In genomic region chr10:77031531-77031930, GRCh38 we compare ENCODE assay signal across 23 cellular contexts.
"Had no signal": no experiment of that assay in that cellular context is flagged by ENCODE, and none has a peak within 500 bp of the region (broad histone marks: within the 10 kb centered on the region; RNA-seq: fewer than 3 reads in every experiment).

No MANE protein-coding gene starts in this region.

- H3K9me3 ChIP-seq: lower lobe of right lung, pancreas, suprapubic skin, thyroid gland had no signal

- DNase-seq: effector CD4-positive, alpha-beta T cell; endodermal cell; erythroblast; foreskin melanocyte; head of caudate nucleus; left colon; lower lobe of right lung; natural killer cell; occipital lobe; pancreas; right cardiac atrium; stimulated activated CD4-positive, alpha-beta T cell treated with anti-CD3 and anti-CD28 coated beads, Interleukin-2, amount 100 ng/mL, for 48 hours; stimulated activated naive CD4-positive, alpha-beta T cell treated with Interleukin-2 at 50 U/mL for 16 hours; thyroid gland had no signal

- H3K4me3 ChIP-seq: coronary artery, hepatocyte, lower lobe of right lung, neural progenitor cell, pancreas, smooth muscle cell, suprapubic skin, thyroid gland had no signal

- H3K9ac ChIP-seq: neural progenitor cell had no signal

- H3K4me1 ChIP-seq: neural progenitor cell, pancreas, suprapubic skin, thyroid gland had no signal

- H3K27ac Mint-ChIP-seq: endodermal cell, memory B cell, mesothelial cell of epicardium, natural killer cell, neural progenitor cell, progenitor cell of endocrine pancreas, type B pancreatic cell had no signal

- H3K27me3 ChIP-seq: hepatocyte, neural progenitor cell, pancreas, suprapubic skin, thyroid gland had no signal

- H3K27ac ChIP-seq: coronary artery, hepatocyte, lower lobe of right lung, neural progenitor cell, pancreas, suprapubic skin, thyroid gland had no signal

- H3K36me3 ChIP-seq: lower lobe of right lung, neural progenitor cell, pancreas, suprapubic skin, thyroid gland had no signal

- H3K4me1 Mint-ChIP-seq: endodermal cell, memory B cell, natural killer cell had no signal

- ATAC-seq: left colon, lower lobe of right lung, natural killer cell, pancreas, right cardiac atrium had no signal

- H3K4me3 Mint-ChIP-seq: endodermal cell, memory B cell, mesothelial cell of epicardium, natural killer cell, neural progenitor cell, type B pancreatic cell had no signal

- H3K9me3 Mint-ChIP-seq: endodermal cell, memory B cell, mesothelial cell of epicardium, natural killer cell, neural progenitor cell, type B pancreatic cell had no signal
